In genomic region chr18:78255013-78255412, GRCh38 we compare ENCODE assay signal across 31 cellular contexts.
"Had no signal": no experiment of that assay in that cellular context is flagged by ENCODE, and none has a peak within 500 bp of the region (broad histone marks: within the 10 kb centered on the region; RNA-seq: fewer than 3 reads in every experiment).

No MANE protein-coding gene starts in this region.

- H3K27me3 ChIP-seq: ascending aorta had no signal

- H3K4me1 ChIP-seq: ascending aorta had no signal

- ATAC-seq: activated CD8-positive, alpha-beta T cell treated with anti-CD3 and anti-CD28 coated beads for 36 hours; activated naive CD8-positive, alpha-beta T cell treated with anti-CD3 and anti-CD28 coated beads, Interleukin-2, amount 50 U/mL, for 24 hours had no signal

- H3K4me3 Mint-ChIP-seq: activated B cell treated with CpG ODN at 0.5 μM for 24 hours; activated CD4-positive, alpha-beta memory T cell treated with anti-CD3 and anti-CD28 coated beads for 36 hours; activated CD4-positive, alpha-beta T cell treated with anti-CD3 and anti-CD28 coated beads, Interleukin-2, amount 10 ng/mL, durations not matched to agents 24 days and 14 days; activated CD8-positive, alpha-beta T cell treated with anti-CD3 and anti-CD28 coated beads for 36 hours; activated naive CD4-positive, alpha-beta T cell treated with anti-CD3 and anti-CD28 coated beads, Interleukin-2, amount 10 ng/mL, durations not matched to agents 7 days and 5 days; activated naive CD4-positive, alpha-beta T cell treated with anti-CD3 and anti-CD28 coated beads, Interleukin-2, amount 50 U/mL, for 24 hours; activated naive CD8-positive, alpha-beta T cell; activated naive CD8-positive, alpha-beta T cell treated with anti-CD3 and anti-CD28 coated beads, Interleukin-2, amount 10 ng/mL, durations not matched to agents 7 days and 5 days; activated naive CD8-positive, alpha-beta T cell treated with anti-CD3 and anti-CD28 coated beads, Interleukin-2, amount 50 U/mL, for 24 hours; activated T-cell treated with anti-CD3 and anti-CD28 coated beads, Interleukin-2, amount 50 U/mL, for 24 hours; brain; T-helper 1 cell treated with Interleukin-12 subunit alpha and Interleukin-12 subunit beta and Interleukin-4 antibody, amounts not matched to agents 30 μg/mL and 1 μg/mL, for 36 hours; T-helper 2 cell treated with Interferon-gamma antibody and Interleukin-4, amounts not matched to agents 5 μg/mL and 100 μg/mL, for 36 hours had no signal

- H3K4me3 ChIP-seq: ascending aorta had no signal

- H3K4me1 Mint-ChIP-seq: activated B cell treated with CpG ODN at 0.5 μM for 24 hours; activated CD4-positive, alpha-beta T cell treated with anti-CD3 and anti-CD28 coated beads, Interleukin-2, amount 10 ng/mL, durations not matched to agents 24 days and 14 days; activated naive CD4-positive, alpha-beta T cell treated with anti-CD3 and anti-CD28 coated beads, Interleukin-2, amount 10 ng/mL, durations not matched to agents 7 days and 5 days; activated naive CD4-positive, alpha-beta T cell treated with anti-CD3 and anti-CD28 coated beads, Interleukin-2, amount 50 U/mL, for 24 hours; activated naive CD8-positive, alpha-beta T cell treated with anti-CD3 and anti-CD28 coated beads, Interleukin-2, amount 10 ng/mL, durations not matched to agents 7 days and 5 days; activated naive CD8-positive, alpha-beta T cell treated with anti-CD3 and anti-CD28 coated beads, Interleukin-2, amount 50 U/mL, for 24 hours; brain had no signal

- H3K36me3 Mint-ChIP-seq: activated CD4-positive, alpha-beta memory T cell treated with anti-CD3 and anti-CD28 coated beads for 36 hours; activated naive CD4-positive, alpha-beta T cell treated with anti-CD3 and anti-CD28 coated beads, Interleukin-2, amount 10 ng/mL, durations not matched to agents 7 days and 5 days; activated naive CD4-positive, alpha-beta T cell treated with anti-CD3 and anti-CD28 coated beads, Interleukin-2, amount 50 U/mL, for 24 hours; activated naive CD8-positive, alpha-beta T cell; activated naive CD8-positive, alpha-beta T cell treated with anti-CD3 and anti-CD28 coated beads, Interleukin-2, amount 10 ng/mL, durations not matched to agents 7 days and 5 days; brain had no signal

- DNase-seq: activated B cell treated with CpG ODN at 0.5 μM for 24 hours; activated CD4-positive, alpha-beta memory T cell treated with anti-CD3 and anti-CD28 coated beads for 36 hours; activated CD4-positive, alpha-beta T cell treated with anti-CD3 and anti-CD28 coated beads for 4 hours; activated CD4-positive, alpha-beta T cell treated with anti-CD3 and anti-CD28 coated beads, Interleukin-2, amount 10 ng/mL, durations not matched to agents 24 days and 14 days; activated CD4-positive, alpha-beta T cell treated with anti-CD3 and anti-CD28 coated beads, Interleukin-2, amount 50 U/mL, for 1 hour; activated CD4-positive, alpha-beta T cell treated with anti-CD3 and anti-CD28 coated beads, Interleukin-2, amount 50 U/mL, for 4 hours; activated CD4-positive, CD25-positive, alpha-beta regulatory T cell treated with anti-CD3 and anti-CD28 coated beads, Interleukin-2, amount 50 U/mL, for 72 hours; activated CD8-positive, alpha-beta memory T cell treated with anti-CD3 and anti-CD28 coated beads, Interleukin-2, amount 50 U/mL, for 48 hours; activated CD8-positive, alpha-beta T cell treated with anti-CD3 and anti-CD28 coated beads for 36 hours; activated effector memory CD4-positive, alpha-beta T cell treated with Interleukin-2 at 50 U/mL for 16 hours; activated gamma-delta T cell; activated naive CD4-positive, alpha-beta T cell treated with anti-CD3 and anti-CD28 coated beads, Interleukin-2, amount 10 ng/mL, durations not matched to agents 7 days and 5 days; activated naive CD4-positive, alpha-beta T cell treated with Interleukin-2 at 50 U/mL for 16 hours; activated naive CD8-positive, alpha-beta T cell treated with anti-CD3 and anti-CD28 coated beads, Interleukin-2, amount 10 ng/mL, durations not matched to agents 7 days and 5 days; activated naive CD8-positive, alpha-beta T cell treated with anti-CD3 and anti-CD28 coated beads, Interleukin-2, amount 50 U/mL, for 24 hours; activated T-cell treated with anti-CD3 and anti-CD28 coated beads, Interleukin-2, amount 50 U/mL, for 24 hours; activated T-cell treated with anti-CD3 and anti-CD28 coated beads, Interleukin-2, amount 50 U/mL, for 48 hours; amygdala; anterior cingulate cortex; central memory CD4-positive, alpha-beta T cell; T-helper 1 cell; T-helper 2 cell; T-helper 9 cell had no signal

- H3K9me3 Mint-ChIP-seq: activated CD4-positive, alpha-beta memory T cell treated with anti-CD3 and anti-CD28 coated beads for 36 hours; activated CD8-positive, alpha-beta T cell treated with anti-CD3 and anti-CD28 coated beads for 36 hours; activated naive CD8-positive, alpha-beta T cell treated with anti-CD3 and anti-CD28 coated beads, Interleukin-2, amount 10 ng/mL, durations not matched to agents 7 days and 5 days; activated naive CD8-positive, alpha-beta T cell treated with anti-CD3 and anti-CD28 coated beads, Interleukin-2, amount 50 U/mL, for 24 hours; activated T-cell treated with anti-CD3 and anti-CD28 coated beads, Interleukin-2, amount 50 U/mL, for 24 hours; activated T-helper 2 cell treated with anti-CD3 and anti-CD28 coated beads, Interferon-gamma antibody, Interleukin-2, Interleukin-4, amounts not matched to agents 10 μg/mL and 5 μg/mL and 100 μg/mL, durations not matched to agents 14 hours and 24 hours and 36 hours; T-helper 1 cell treated with Interleukin-12 subunit alpha and Interleukin-12 subunit beta and Interleukin-4 antibody, amounts not matched to agents 30 μg/mL and 1 μg/mL, for 36 hours; T-helper 2 cell treated with Interferon-gamma antibody and Interleukin-4, amounts not matched to agents 5 μg/mL and 100 μg/mL, for 36 hours had no signal

- H3K36me3 ChIP-seq: ascending aorta had no signal

- H3K27ac Mint-ChIP-seq: activated B cell treated with CpG ODN at 0.5 μM for 24 hours; activated CD4-positive, alpha-beta memory T cell treated with anti-CD3 and anti-CD28 coated beads for 36 hours; activated CD4-positive, alpha-beta T cell treated with anti-CD3 and anti-CD28 coated beads, Interleukin-2, amount 10 ng/mL, durations not matched to agents 24 days and 14 days; activated CD8-positive, alpha-beta T cell treated with anti-CD3 and anti-CD28 coated beads for 36 hours; activated naive CD4-positive, alpha-beta T cell treated with anti-CD3 and anti-CD28 coated beads, Interleukin-2, amount 10 ng/mL, durations not matched to agents 7 days and 5 days; activated naive CD4-positive, alpha-beta T cell treated with anti-CD3 and anti-CD28 coated beads, Interleukin-2, amount 50 U/mL, for 24 hours; activated naive CD8-positive, alpha-beta T cell; activated naive CD8-positive, alpha-beta T cell treated with anti-CD3 and anti-CD28 coated beads, Interleukin-2, amount 10 ng/mL, durations not matched to agents 7 days and 5 days; activated naive CD8-positive, alpha-beta T cell treated with anti-CD3 and anti-CD28 coated beads, Interleukin-2, amount 50 U/mL, for 24 hours; activated T-cell treated with anti-CD3 and anti-CD28 coated beads, Interleukin-2, amount 50 U/mL, for 24 hours; activated T-helper 2 cell treated with anti-CD3 and anti-CD28 coated beads, Interferon-gamma antibody, Interleukin-2, Interleukin-4, amounts not matched to agents 10 μg/mL and 5 μg/mL and 100 μg/mL, durations not matched to agents 14 hours and 24 hours and 36 hours; brain; T-helper 1 cell treated with Interleukin-12 subunit alpha and Interleukin-12 subunit beta and Interleukin-4 antibody, amounts not matched to agents 30 μg/mL and 1 μg/mL, for 36 hours; T-helper 2 cell treated with Interferon-gamma antibody and Interleukin-4, amounts not matched to agents 5 μg/mL and 100 μg/mL, for 36 hours had no signal

- H3K27ac ChIP-seq: ascending aorta, VCaP had no signal

- H3K9me3 ChIP-seq: ascending aorta had no signal

- H3K27me3 Mint-ChIP-seq: activated B cell treated with CpG ODN at 0.5 μM for 24 hours; activated CD4-positive, alpha-beta memory T cell treated with anti-CD3 and anti-CD28 coated beads for 36 hours; activated CD4-positive, alpha-beta T cell treated with anti-CD3 and anti-CD28 coated beads, Interleukin-2, amount 10 ng/mL, durations not matched to agents 24 days and 14 days; activated CD8-positive, alpha-beta T cell treated with anti-CD3 and anti-CD28 coated beads for 36 hours; activated naive CD4-positive, alpha-beta T cell treated with anti-CD3 and anti-CD28 coated beads, Interleukin-2, amount 10 ng/mL, durations not matched to agents 7 days and 5 days; activated naive CD8-positive, alpha-beta T cell treated with anti-CD3 and anti-CD28 coated beads, Interleukin-2, amount 50 U/mL, for 24 hours had no signal
